17 cellular contexts compared by ENCODE assay signal in genomic region chr3:78785004-78785403, GRCh38.
"Had no signal": no experiment of that assay in that cellular context is flagged by ENCODE, and none has a peak within 500 bp of the region (broad histone marks: within the 10 kb centered on the region; RNA-seq: fewer than 3 reads in every experiment).

No MANE protein-coding gene starts in this region.

- H3K9me3 ChIP-seq: left lung, suprapubic skin had no signal

- DNase-seq: activated CD4-positive, alpha-beta T cell treated with anti-CD3 and anti-CD28 coated beads, Interleukin-2, amount 50 U/mL, for 4 hours; activated CD4-positive, CD25-positive, alpha-beta regulatory T cell treated with anti-CD3 and anti-CD28 coated beads, Interleukin-2, amount 50 U/mL, for 72 hours; activated naive CD4-positive, alpha-beta T cell treated with Interleukin-2 at 50 U/mL for 16 hours; activated T-cell treated with anti-CD3 and anti-CD28 coated beads for 4 hours; anterior cingulate cortex; islet precursor cell; left lung; naive thymus-derived CD8-positive, alpha-beta T cell; posterior cingulate gyrus; right cardiac atrium; stimulated activated naive CD8-positive, alpha-beta T cell treated with anti-CD3 and anti-CD28 coated beads, Interleukin-15, Interleukin-2, amounts not matched to agents 100 U/mL and 50 U/mL, for 24 hours; T-helper 9 cell; trophoblast cell had no signal

- H3K27ac ChIP-seq: epithelial cell of prostate, left lung, suprapubic skin had no signal

- H3K27me3 ChIP-seq: left lung, suprapubic skin had no signal

- ATAC-seq: activated T-helper 17 cell treated with anti-CD3 and anti-CD28 coated beads, Interleukin-2, amount 50 U/mL, for 72 hours; left lung; naive thymus-derived CD8-positive, alpha-beta T cell; right cardiac atrium; stimulated activated naive CD8-positive, alpha-beta T cell treated with anti-CD3 and anti-CD28 coated beads, Interleukin-15, Interleukin-2, amounts not matched to agents 100 U/mL and 50 U/mL, for 24 hours had no signal

- H3K36me3 ChIP-seq: left lung, suprapubic skin had no signal

- H3K4me3 ChIP-seq: left lung, smooth muscle cell, suprapubic skin had no signal

- H3K4me1 ChIP-seq: left lung, suprapubic skin had no signal

- H3K4me2 ChIP-seq: smooth muscle cell had no signal
